12 cellular contexts compared by ENCODE assay signal in genomic region chr17:51015145-51015558, GRCh38.
DNase-seq lines count a peak whose midpoint lies in the region; ATAC-seq and TF ChIP-seq lines count a peak whose summit lies in the region.
"Had no signal": no experiment of that assay in that cellular context is flagged by ENCODE, and none has a peak within 500 bp of the region (broad histone marks: within the 10 kb centered on the region; RNA-seq: fewer than 3 reads in every experiment).

No MANE protein-coding gene starts in this region.

- H2AFZ ChIP-seq in hepatocyte = no peak overlapping the region

- TF ChIP-seq CTCF in AG09319 (IDR thresholded peaks at IDR 0.05; ENCODE audit: low read depth, low read length) = no peak
- no peak for TF ChIP-seq CTCF in hepatocyte (IDR thresholded peaks at IDR 0.05; ENCODE audit: poor library complexity)
- TF ChIP-seq CTCF in ascending aorta (IDR thresholded peaks at IDR 0.05) = no peak

- H3K79me2 ChIP-seq in hepatocyte = peaks cover 2% of the 10 kb centered on the region

- no peak overlapping the region for H3K4me2 ChIP-seq in hepatocyte

- no peaks in the 10 kb centered on the region for H3K36me3 ChIP-seq in hepatocyte (replicated peaks; ENCODE audit: insufficient read depth, low read depth)
- peaks cover 47 to 48% of the 10 kb centered on the region in 2 donors for H3K36me3 ChIP-seq in ascending aorta

- ATAC-seq in Right ventricle myocardium superior (ENCODE audit: poor library complexity) (no peak), HG02623 (IDR thresholded peaks at IDR 0.05; ENCODE audit: unreplicated experiment) (no peak)

- DNase-seq in AG09319 (ENCODE audit: extremely low read depth, low read depth) = peak; percentile 72
- DNase-seq in NCI-H1092 treated with DMSO at 0.1 percent for 48 hours (lab: John Stamatoyannopoulos, UW) = peak; percentile 84
- DNase-seq in hepatocyte (ENCODE audit: low spot score) = peak; percentile 21
- no peak for DNase-seq in ascending aorta (ENCODE audit: low spot score in 2 of 2)
- DNase-seq in kidney tubule cell (ENCODE audit: low spot score) = no peak
- no peak for DNase-seq in Right ventricle myocardium superior
- DNase-seq: activated B cell treated with CpG ODN at 0.5 μM for 24 hours; activated naive CD4-positive, alpha-beta T cell; left ventricle myocardium inferior; MG63 had no signal

- intact Hi-C loops in ascending aorta (cut with DNase I) (no loop called here), Right ventricle myocardium superior (cut with DNase I) (no loop called here)

- H4K20me1 ChIP-seq in hepatocyte (ENCODE audit: insufficient read depth, poor library complexity, severe bottlenecking) = no peaks in the 10 kb centered on the region

- no peaks in the 10 kb centered on the region for H3K27me3 ChIP-seq in hepatocyte
- H3K27me3 ChIP-seq in ascending aorta = no peaks in the 10 kb centered on the region
- H3K27me3 ChIP-seq: MG63 had no signal

- H3K27ac ChIP-seq in angular gyrus (ENCODE audit: low read depth, low read length) (peak overlapping the region; percentile 92), hepatocyte (peak overlapping the region; percentile 58), ascending aorta (no peak overlapping the region)
- H3K27ac ChIP-seq: left ventricle myocardium inferior had no signal

- H3K4me3 ChIP-seq in hepatocyte (no peak overlapping the region), ascending aorta (no peak overlapping the region)
- H3K4me3 ChIP-seq: left ventricle myocardium inferior, MG63 had no signal

- H3K9me2 ChIP-seq in hepatocyte (replicated peaks; ENCODE audit: insufficient read depth) = no peaks in the 10 kb centered on the region

- H3K4me1 ChIP-seq in hepatocyte (ENCODE audit: insufficient read depth) = no peaks in the 10 kb centered on the region
- H3K4me1 ChIP-seq in ascending aorta = no peaks in the 10 kb centered on the region

- WGBS in hepatocyte (ENCODE audit: low lambda C conversion rate, missing lambda C conversion rate) = 45% methylated on average over 1 of the region's 1 CpG

- H3K9me3 ChIP-seq in hepatocyte (ENCODE audit: low read depth) (no peaks in the 10 kb centered on the region), ascending aorta (no peaks in the 10 kb centered on the region)
- H3K9me3 ChIP-seq: left ventricle myocardium inferior, MG63 had no signal

Comparison
In these comparisons a context has a peak if more than half of its experiments do, and no peak if none do; other contexts are left out.
1. DNase-seq: peak in AG09319 (single experiment), NCI-H1092 treated with DMSO at 0.1 percent for 48 hours (single experiment) and hepatocyte (single experiment); none in ascending aorta (0 of 2), kidney tubule cell (single experiment) and Right ventricle myocardium superior (single experiment).
2. H3K27ac ChIP-seq: peak in angular gyrus (single experiment) and hepatocyte (single experiment); none in ascending aorta (0 of 2).